Comparison of ENCODE assay signal across 13 cellular contexts in the genomic region with DNA sequence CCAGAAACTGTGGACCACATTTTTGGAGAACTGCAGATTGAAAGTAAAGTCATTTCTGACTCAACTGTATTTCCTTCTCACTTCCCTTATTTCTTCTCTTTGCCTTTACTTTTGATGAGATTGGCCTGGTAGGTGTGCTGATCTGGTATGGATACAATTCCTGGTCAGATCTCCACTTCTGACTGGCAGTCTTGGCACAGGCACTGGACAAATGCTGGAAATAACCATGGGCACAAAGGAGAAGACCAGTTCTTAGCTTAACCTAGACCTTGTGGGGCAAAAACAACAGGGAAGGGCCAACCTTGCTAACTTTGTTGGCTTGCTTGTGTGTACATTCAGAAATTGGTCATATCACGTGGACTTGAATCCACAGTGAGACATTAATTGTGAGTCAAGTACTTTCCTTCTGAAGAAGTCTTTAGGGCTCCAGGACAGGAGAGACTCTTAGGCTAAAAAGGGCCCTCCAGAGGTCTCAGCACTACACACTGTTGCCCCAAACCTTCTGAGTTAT.
A peak's percentile ranks its signal among the peaks of the same experiment; 100 is the strongest.
DNase-seq lines count a peak whose midpoint lies in the region; ATAC-seq, FAIRE-seq and TF ChIP-seq lines count a peak whose summit lies in the region.
"Had no signal": no experiment of that assay in that cellular context is flagged by ENCODE, and none has a peak within 500 bp of the region (broad histone marks: within the 10 kb centered on the region; RNA-seq: fewer than 3 reads in every experiment).

No MANE protein-coding gene starts in this region.

- no peak overlapping the region for H4K91ac ChIP-seq in H9 (ENCODE audit: insufficient read length, low read depth, low read length)

- no peak for FAIRE-seq in HepG2 (lab: Jason Lieb, UNC)

- H3K36me3 Mint-ChIP-seq in H9 (ENCODE audit: insufficient read depth in 1 of 3, low read depth in 3 of 3): no peaks in the 10 kb centered on the region; a peak in 1 of 7 replicates

- H4K20me1 ChIP-seq in H9 (ENCODE audit: control insufficient read depth, insufficient read depth, insufficient read length) (no peaks in the 10 kb centered on the region), HepG2 (ENCODE audit: insufficient read depth, low read length) (no peaks in the 10 kb centered on the region)

- intact Hi-C loops in HepG2 (cut with micrococcal nuclease; ENCODE audit: unreplicated experiment): loop anchor here (10.0 kb wide), 1 partner anchor 55 kb away; no protein-coding TSS in a partner anchor

- H3K4me1 Mint-ChIP-seq in H9: peaks cover 24 to 27% of the 10 kb centered on the region in 2 experiments

- CTCF ChIA-PET in HepG2 (lab: Yijun Ruan, JAX; ENCODE audit: low intra/inter-chr PET ratio, low total read pairs): no interaction called here

- no CpG with 5 or more reads among the region's 1 CpG for WGBS in H9 (ENCODE audit: extremely low coverage, insufficient read length, low lambda C conversion rate)
- WGBS in HepG2 (ENCODE audit: low lambda C conversion rate): 100% methylated on average over 1 of the region's 1 CpG

- H3K9ac ChIP-seq in H9 (ENCODE audit: extremely low read depth, insufficient read length, low read length) (peak overlapping the region; percentile 43), HepG2 (ENCODE audit: insufficient read depth, low read depth, low read length) (no peak overlapping the region)

- H3K14ac ChIP-seq in H9 (ENCODE audit: insufficient read depth, low read length): no peak overlapping the region

- H3K4me1 ChIP-seq in H9 (ENCODE audit: insufficient read depth, low read length) (0 out of 2 replicates have a peak, but pooled peaks cover 2% of the 10 kb centered on the region), HepG2 (ENCODE audit: insufficient read depth, low read length) (peaks cover 43% of the 10 kb centered on the region)

- no peak overlapping the region for H2BK5ac ChIP-seq in H9 (ENCODE audit: insufficient read length, low read length)

- H4K8ac ChIP-seq in H9 (replicated peaks; ENCODE audit: insufficient read length, low read depth, low read length): no peak overlapping the region

- H2BK12ac ChIP-seq in H9 (ENCODE audit: insufficient read length, low read depth, low read length): no peak overlapping the region

- in situ Hi-C loops in SK-MEL-5 (cut with HindIII; ENCODE audit: low pct_unique_long_range_greater_than_20kb, low sequenced_read_pairs) (no loop called here), HepG2 (cut with HindIII; ENCODE audit: extremely low pct_ligation_motif_present, low pct_unique_long_range_greater_than_20kb) (no loop called here)

- no peak overlapping the region for H2AFZ ChIP-seq in H9 (ENCODE audit: low read length)
- no peak overlapping the region for H2AFZ ChIP-seq in HepG2 (ENCODE audit: low read length)

- no peak for TF ChIP-seq POLR2A in HepG2 (IDR thresholded peaks at IDR 0.05; ENCODE audit: insufficient read depth in 1 of 2, low read depth in 2 of 2, low read length in 2 of 2)

- H3K56ac ChIP-seq in H9 (ENCODE audit: insufficient read length, low read depth, low read length): no peak overlapping the region

- H3K27ac Mint-ChIP-seq in H9: peak overlapping the region in 1 of 3 experiments; percentile 20; a peak in 3 of 7 replicates
- H3K27ac Mint-ChIP-seq: activated naive CD4-positive, alpha-beta T cell treated with anti-CD3 and anti-CD28 coated beads for 36 hours had no signal

- POLR2A ChIA-PET in HepG2 (lab: Yijun Ruan, JAX): no interaction called here

- no TSS peak for BruUV-seq in HepG2 (replicated peaks; lab: Mats Ljungman, UMichigan)

- no peak overlapping the region for H3K27ac ChIP-seq in H9 (ENCODE audit: insufficient read length, low read depth, low read length)
- H3K27ac ChIP-seq in HepG2 (ENCODE audit: extremely low read length, insufficient read depth, low read length): no peak overlapping the region
- H3K27ac ChIP-seq: transverse colon had no signal

- TF ChIP-seq EP300 in HepG2 (IDR thresholded peaks at IDR 0.05; ENCODE audit: low read depth in 2 of 2, low read length in 2 of 2) (no peak), HepG2 (CRISPR knock-in tag; IDR thresholded peaks at IDR 0.05; ENCODE audit: borderline replicate concordance) (no peak)

- H3K18ac ChIP-seq in H9 (ENCODE audit: insufficient read length, low read depth, low read length): no peak overlapping the region

- H3K27me3 ChIP-seq in H9 (ENCODE audit: insufficient read depth, low read length): no peaks in the 10 kb centered on the region
- no peaks in the 10 kb centered on the region for H3K27me3 ChIP-seq in HepG2 (ENCODE audit: control insufficient read depth in 1 of 2, insufficient read depth in 2 of 2, low read length in 2 of 2)
- H3K27me3 ChIP-seq: transverse colon had no signal

- H3K4ac ChIP-seq in H9 (ENCODE audit: low read depth, low read length): no peak overlapping the region

- H2AK5ac ChIP-seq in H9 (ENCODE audit: insufficient read length, low read length): no peak overlapping the region

- H3K4me2 ChIP-seq in H9 (ENCODE audit: insufficient read depth, insufficient read length, low read length) (no peak overlapping the region), HepG2 (ENCODE audit: low read depth, low read length) (no peak overlapping the region)

- H3K79me1 ChIP-seq in H9 (ENCODE audit: insufficient read depth, low read depth, low read length, poor library complexity, severe bottlenecking): no peaks in the 10 kb centered on the region

- no peak overlapping the region for H3K4me3 ChIP-seq in HepG2 (replicated peaks in 1 of 3; ENCODE audit: insufficient read depth in 1 of 3, low read depth in 2 of 3, low read length in 3 of 3)
- H3K4me3 ChIP-seq: transverse colon had no signal

- ATAC-seq in HepG2 (no peak), GM21576 (IDR thresholded peaks at IDR 0.05; ENCODE audit: unreplicated experiment) (no peak)

- H3K27me3 Mint-ChIP-seq in H9 (ENCODE audit: low read depth): no peaks in the 10 kb centered on the region

- H2BK15ac ChIP-seq in H9 (ENCODE audit: low read depth, low read length): no peak overlapping the region

- DNase-seq in Daoy (ENCODE audit: low read depth) (peak; percentile 71), H9 (no peak), SK-MEL-5 (ENCODE audit: low read depth, low spot score) (peak; percentile 51), HepG2 (ENCODE audit: low spot score) (no peak), GM19240 (ENCODE audit: insufficient read length, low spot score) (no peak), NCI-H1092 (lab: John Stamatoyannopoulos, UW) (no peak)
- DNase-seq in activated CD4-positive, CD25-positive, alpha-beta regulatory T cell (lab: John Stamatoyannopoulos, UW): no peak
- DNase-seq: activated naive CD4-positive, alpha-beta T cell treated with anti-CD3 and anti-CD28 coated beads for 36 hours; DMS 273 treated with DMSO at 0.1 percent for 48 hours; midbrain; NCI-H146; transverse colon had no signal

- no peak overlapping the region for H2BK120ac ChIP-seq in H9 (ENCODE audit: low read depth, low read length, poor library complexity, severe bottlenecking)

- no peaks in the 10 kb centered on the region for H3K23me2 ChIP-seq in H9 (ENCODE audit: insufficient read length, low read depth, low read length, poor library complexity, severe bottlenecking)

- H3K9me3 Mint-ChIP-seq in H9: no peaks in the 10 kb centered on the region
- H3K9me3 Mint-ChIP-seq: activated naive CD4-positive, alpha-beta T cell treated with anti-CD3 and anti-CD28 coated beads for 36 hours had no signal

- H3T11ph ChIP-seq in H9 (ENCODE audit: low read length): no peak overlapping the region

- no peak for TF ChIP-seq RAD21 in HepG2 (CRISPR knock-in tag; IDR thresholded peaks at IDR 0.05)

- peaks cover 2% of the 10 kb centered on the region; the same call in 1 of the 2 replicates for H3K79me2 ChIP-seq in H9 (ENCODE audit: insufficient read depth, low read length)
- peaks cover 68% of the 10 kb centered on the region for H3K79me2 ChIP-seq in HepG2 (ENCODE audit: insufficient read depth, low read length)

- no peak overlapping the region for H4K5ac ChIP-seq in H9 (ENCODE audit: insufficient read length, low read depth, low read length)

- TF ChIP-seq CTCF in H9 (conservative IDR thresholded peaks at IDR 0.05) (no peak), HepG2 (CRISPR knock-in tag; IDR thresholded peaks at IDR 0.05) (no peak)

- H3K9me3 ChIP-seq in H9 (ENCODE audit: control insufficient read depth, low read depth, low read length) (no peaks in the 10 kb centered on the region), HepG2 (ENCODE audit: low read length) (no peaks in the 10 kb centered on the region)
- H3K9me3 ChIP-seq: transverse colon had no signal

- no peak overlapping the region for H2BK20ac ChIP-seq in H9 (ENCODE audit: low read depth, low read length, poor library complexity, severe bottlenecking)

- H3K36me3 ChIP-seq in HepG2 (replicated peaks in 1 of 2; ENCODE audit: control insufficient read depth in 1 of 2, insufficient read depth in 2 of 2, low read length in 2 of 2): peaks cover 3 to 9% of the 10 kb centered on the region in 2 experiments; a peak in 3 of 5 replicates

- H3K23ac ChIP-seq in H9 (ENCODE audit: insufficient read length, low read depth, low read length): no peak overlapping the region

- H3K4me3 Mint-ChIP-seq in H9: no peak overlapping the region
- H3K4me3 Mint-ChIP-seq: activated naive CD4-positive, alpha-beta T cell treated with anti-CD3 and anti-CD28 coated beads for 36 hours had no signal

TF ChIP-seq in HepG2, 621 proteins besides CTCF, POLR2A, EP300 and RAD21:
- TF ChIP-seq RBM22 (optimal IDR thresholded peaks at IDR 0.05; ENCODE audit: low read length) (peak; percentile 25), TMF1 (CRISPR knock-in tag; IDR thresholded peaks at IDR 0.05; ENCODE audit: low read depth) (no peak)

Comparison
In these comparisons a context has a peak if more than half of its experiments do, and no peak if none do; other contexts are left out.
1. DNase-seq: peak in Daoy (single experiment) and SK-MEL-5 (single experiment); none in H9 (single experiment), HepG2 (single experiment), GM19240 (single experiment), NCI-H1092 (single experiment) and activated CD4-positive, CD25-positive, alpha-beta regulatory T cell (0 of 4).